Comparison of ENCODE assay signal across 9 cellular contexts in the genomic region with DNA sequence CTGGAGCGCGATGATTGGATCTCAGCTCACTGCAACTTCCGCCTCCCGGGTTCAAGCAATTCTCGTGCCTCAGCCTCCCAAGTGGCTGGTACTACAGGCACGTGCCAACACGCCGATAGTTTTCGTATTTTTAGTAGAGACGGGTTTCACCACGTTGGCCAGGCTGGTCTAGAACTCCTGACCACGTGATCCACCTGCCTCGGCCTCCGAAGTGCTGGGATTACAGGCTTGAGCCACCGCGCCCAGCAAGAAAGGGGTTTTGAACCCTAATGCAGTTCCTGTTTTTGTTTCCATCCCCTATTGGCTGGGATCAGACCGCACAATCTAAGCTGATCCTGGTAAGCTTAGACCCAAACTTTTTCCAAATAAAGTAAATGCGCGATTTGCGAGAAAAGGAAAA. TPM values are rescaled to one million over a fixed set of nuclear protein-coding genes. Genes with fewer than 3 reads are reported as not detected.
DNase-seq lines count a peak whose midpoint lies in the region; ATAC-seq and TF ChIP-seq lines count a peak whose summit lies in the region.
"Had no signal": no experiment of that assay in that cellular context is flagged by ENCODE, and none has a peak within 500 bp of the region (broad histone marks: within the 10 kb centered on the region; RNA-seq: fewer than 3 reads in every experiment).

No MANE protein-coding gene starts in this region.

- H3K4me3 ChIP-seq in mammary epithelial cell (replicated peaks in 1 of 3; ENCODE audit: insufficient read depth in 1 of 3, low read depth in 2 of 3, low read length in 3 of 3) (peak overlapping the region; percentile 59 to 75 (median 64)), lower leg skin (ENCODE audit: low read depth, poor library complexity, severe bottlenecking) (peak overlapping the region; percentile 62), thoracic aorta (peak overlapping the region; percentile 87)
- H3K4me3 ChIP-seq: A549 had no signal

- H3K27ac ChIP-seq in mammary epithelial cell (ENCODE audit: insufficient read depth, low read depth, low read length) (peak overlapping the region; percentile 25), thoracic aorta (peak overlapping the region; percentile 78 to 83)
- H3K27ac ChIP-seq: A549 had no signal

- TSS peak; percentile 32 for BruUV-seq in mammary epithelial cell (replicated peaks; lab: Mats Ljungman, UMichigan)

- CTCF ChIA-PET in mammary epithelial cell (lab: Charles Lee; ENCODE audit: low non-redundant PET): no interaction called here

- no peak for DNase-seq in T-helper 2 cell treated with Interferon-gamma antibody and Interleukin-4, amounts not matched to agents 5 μg/mL and 100 μg/mL, for 36 hours (ENCODE audit: low spot score)
- DNase-seq in T-helper 2 cell: no peak
- DNase-seq in mammary epithelial cell: peak; percentile 11
- DNase-seq in lower leg skin (ENCODE audit: low spot score in 2 of 2): no peak
- DNase-seq in thoracic aorta (ENCODE audit: low spot score): no peak
- DNase-seq in NCI-H187 treated with DMSO at 0.1 percent for 48 hours (lab: John Stamatoyannopoulos, UW): no peak

- dilution Hi-C loops in mammary epithelial cell (cut with HindIII; ENCODE audit: low sequenced_read_pairs): no loop called here

- H3K9ac ChIP-seq in mammary epithelial cell (ENCODE audit: insufficient read depth, low read length): peak overlapping the region; percentile 49

- H3K27ac Mint-ChIP-seq in T-helper 2 cell treated with Interferon-gamma antibody and Interleukin-4, amounts not matched to agents 5 μg/mL and 100 μg/mL, for 36 hours: no peak overlapping the region

- TF ChIP-seq CTCF in mammary epithelial cell (conservative IDR thresholded peaks at IDR 0.05 in 1 of 2, IDR thresholded peaks at IDR 0.05 in 1 of 2; ENCODE audit: extremely low read depth in 1 of 2, insufficient read depth in 1 of 2, low read depth in 1 of 2, low read length in 2 of 2): no peak
- TF ChIP-seq CTCF in lower leg skin (IDR thresholded peaks at IDR 0.05): no peak
- no peak for TF ChIP-seq CTCF in thoracic aorta (IDR thresholded peaks at IDR 0.05)

- ATAC-seq in thoracic aorta (ENCODE audit: insufficient number of reproducible peaks, low FRiP score, low read depth): no peak
- no peak for ATAC-seq in activated CD4-positive, CD25-positive, alpha-beta regulatory T cell treated with anti-CD3 and anti-CD28 coated beads, Interleukin-2, amount 50 U/mL, for 24 hours
- no peak for ATAC-seq in GM18502 (IDR thresholded peaks at IDR 0.05; ENCODE audit: poor library complexity, unreplicated experiment)
- ATAC-seq: A549 had no signal

- H3K36me3 Mint-ChIP-seq in T-helper 2 cell treated with Interferon-gamma antibody and Interleukin-4, amounts not matched to agents 5 μg/mL and 100 μg/mL, for 36 hours (ENCODE audit: low read depth): peaks cover 30% of the 10 kb centered on the region

- WGBS in mammary epithelial cell (ENCODE audit: low coverage, missing lambda C conversion rate): 18% methylated on average over 16 of the region's 20 CpGs
- 29 to 39% methylated on average over 20 of the region's 20 CpGs for WGBS in lower leg skin, 2 donors

- H3K9me3 Mint-ChIP-seq in T-helper 2 cell treated with Interferon-gamma antibody and Interleukin-4, amounts not matched to agents 5 μg/mL and 100 μg/mL, for 36 hours: peaks cover 47% of the 10 kb centered on the region

- peak overlapping the region; percentile 57 for H3K4me2 ChIP-seq in mammary epithelial cell (ENCODE audit: insufficient read depth, low read depth, low read length)
- H3K4me2 ChIP-seq: A549 had no signal

- in situ Hi-C loops in mammary epithelial cell (cut with MboI; ENCODE audit: low sequenced_read_pairs in 2 of 2): no loop called here

- peak overlapping the region; percentile 95 for H2AFZ ChIP-seq in mammary epithelial cell (ENCODE audit: low read depth, low read length)

- intact Hi-C loops in mammary epithelial cell (cut with micrococcal nuclease) (no loop called here), lower leg skin (cut with DNase I; ENCODE audit: low total_unique reads) (no loop called here)

- no peaks in the 10 kb centered on the region for H4K20me1 ChIP-seq in mammary epithelial cell (ENCODE audit: insufficient read depth, low read length)

- H3K36me3 ChIP-seq in mammary epithelial cell (ENCODE audit: insufficient read depth, low read length) (peaks cover 2% of the 10 kb centered on the region), thoracic aorta (peaks cover 23% of the 10 kb centered on the region)

- H3K4me3 Mint-ChIP-seq in T-helper 2 cell treated with Interferon-gamma antibody and Interleukin-4, amounts not matched to agents 5 μg/mL and 100 μg/mL, for 36 hours: peak overlapping the region; percentile 84

- H3K27me3 ChIP-seq in mammary epithelial cell (ENCODE audit: insufficient read depth, low read length): no peaks in the 10 kb centered on the region
- no peaks in the 10 kb centered on the region for H3K27me3 ChIP-seq in thoracic aorta (replicated peaks; ENCODE audit: insufficient read depth)

- TF ChIP-seq POLR2A in lower leg skin (IDR thresholded peaks at IDR 0.05): no peak

- no peaks in the 10 kb centered on the region for H3K4me1 ChIP-seq in mammary epithelial cell (ENCODE audit: insufficient read depth, low read length)
- H3K4me1 ChIP-seq in thoracic aorta (ENCODE audit: control insufficient read depth in 1 of 2, low read depth in 2 of 2): peaks cover 5 to 16% of the 10 kb centered on the region in 2 donors
- H3K4me1 ChIP-seq: A549 had no signal

- H3K9me3 ChIP-seq in mammary epithelial cell (replicated peaks; ENCODE audit: insufficient read depth, low read length): peaks cover 18% of the 10 kb centered on the region
- peaks cover 22% of the 10 kb centered on the region for H3K9me3 ChIP-seq in thoracic aorta
- H3K9me3 ChIP-seq: A549 had no signal

- H3K4me1 Mint-ChIP-seq in T-helper 2 cell treated with Interferon-gamma antibody and Interleukin-4, amounts not matched to agents 5 μg/mL and 100 μg/mL, for 36 hours (ENCODE audit: low read depth): no peaks in the 10 kb centered on the region

- peaks cover 50% of the 10 kb centered on the region for H3K79me2 ChIP-seq in mammary epithelial cell (ENCODE audit: insufficient read depth, low read length)

- H3K27me3 Mint-ChIP-seq in T-helper 2 cell treated with Interferon-gamma antibody and Interleukin-4, amounts not matched to agents 5 μg/mL and 100 μg/mL, for 36 hours (ENCODE audit: low read depth): no peaks in the 10 kb centered on the region

RNA-seq across cellular contexts. Expression of gene ZNF626, which starts 0.9 kb away (rescaled TPM):
- total RNA-seq in mammary epithelial cell (10 to 100 TPM; 12.3 to 37.3 TPM), lower leg skin (10 to 100 TPM; 11.6 to 20.6 (median 14.0) TPM), thoracic aorta (10 to 100 TPM; 22.9 to 27.3 TPM)
- polyA plus RNA-seq in mammary epithelial cell: 2.9 TPM
- polyA minus RNA-seq in mammary epithelial cell: 1.6 TPM
- polyA plus RNA-seq: A549 had no signal
